In genomic region chr6:125954735-125955410, GRCh38 we compare ENCODE assay signal across 1 cellular context.
TF ChIP-seq lines count a peak whose summit lies in the region.

No MANE protein-coding gene starts in this region.

TF ChIP-seq in HepG2, 621 proteins besides CTCF, POLR2A, EP300 and RAD21:
- TF ChIP-seq PHB2 (IDR thresholded peaks at IDR 0.05; ENCODE audit: partially characterized antibody) (no peak), AHDC1 (CRISPR knock-in tag; IDR thresholded peaks at IDR 0.05; ENCODE audit: borderline replicate concordance) (no peak), ZNF383 (CRISPR knock-in tag; IDR thresholded peaks at IDR 0.05; ENCODE audit: borderline replicate concordance) (no peak), SP5 (CRISPR knock-in tag; IDR thresholded peaks at IDR 0.05; ENCODE audit: borderline replicate concordance, low read depth) (no peak), HNF4A (CRISPR knock-in tag; IDR thresholded peaks at IDR 0.05) (no peak), PHF8 (CRISPR knock-in tag; IDR thresholded peaks at IDR 0.05) (no peak), ZNF431 (CRISPR knock-in tag; IDR thresholded peaks at IDR 0.05; ENCODE audit: borderline replicate concordance, low read depth) (no peak), ZNF7 (CRISPR knock-in tag; IDR thresholded peaks at IDR 0.05) (no peak), KDM2A (CRISPR knock-in tag; IDR thresholded peaks at IDR 0.05; ENCODE audit: borderline replicate concordance, low read depth) (no peak), RFXAP (CRISPR knock-in tag; IDR thresholded peaks at IDR 0.05; ENCODE audit: borderline replicate concordance) (no peak), ZNF512 (CRISPR knock-in tag; IDR thresholded peaks at IDR 0.05) (no peak), FOXK2 (IDR thresholded peaks at IDR 0.05) (no peak), ZMYM4 (CRISPR knock-in tag; IDR thresholded peaks at IDR 0.05) (no peak)
